7 cellular contexts compared by ENCODE assay signal in genomic region chr20:6321235-6321634, GRCh38.
DNase-seq lines count a peak whose midpoint lies in the region; TF ChIP-seq lines count a peak whose summit lies in the region.
"Not testable (repeated sequence)": the region's sequence is repeated elsewhere in the genome, so short reads cannot be mapped to it uniquely, and the experiment has no call there.

No MANE protein-coding gene starts in this region.

- H3K27ac ChIP-seq in H9 (ENCODE audit: insufficient read length, low read depth, low read length), result not testable (repeated sequence)

- not testable (repeated sequence) for H3K4me1 Mint-ChIP-seq in H9; chondrocyte (ENCODE audit: low read depth); mesothelial cell of epicardium; progenitor cell of endocrine pancreas (ENCODE audit: low read depth)

- not testable (repeated sequence) for H3K56ac ChIP-seq in H9 (ENCODE audit: insufficient read length, low read depth, low read length)

- not testable (repeated sequence) for H3K4me1 ChIP-seq in H9 (ENCODE audit: insufficient read depth, low read length)

- H3K9me3 ChIP-seq in H9 (ENCODE audit: control insufficient read depth, low read depth, low read length), result not testable (repeated sequence)

- not testable (repeated sequence) for H3K27me3 Mint-ChIP-seq in H9 (ENCODE audit: low read depth); chondrocyte (ENCODE audit: low read depth); mesothelial cell of epicardium (ENCODE audit: low read depth); progenitor cell of endocrine pancreas

- H2BK120ac ChIP-seq in H9 (ENCODE audit: low read depth, low read length, poor library complexity, severe bottlenecking), result not testable (repeated sequence)

- H3K27ac Mint-ChIP-seq in H9; chondrocyte (ENCODE audit: unreplicated experiment); mesothelial cell of epicardium; progenitor cell of endocrine pancreas: not testable (repeated sequence)

- not testable (repeated sequence) for H2AK5ac ChIP-seq in H9 (ENCODE audit: insufficient read length, low read length)

- not testable (repeated sequence) for H2BK5ac ChIP-seq in H9 (ENCODE audit: insufficient read length, low read length)

- not testable (repeated sequence) for H2BK15ac ChIP-seq in H9 (ENCODE audit: low read depth, low read length)

- H3K27me3 ChIP-seq in H9 (ENCODE audit: insufficient read depth, low read length), result not testable (repeated sequence)

- peaks cover 0 to 11% (median 9%) of the 10 kb centered on the region in 3 experiments; a peak in 5 of 7 replicates for H3K36me3 Mint-ChIP-seq in H9 (ENCODE audit: insufficient read depth in 1 of 3, low read depth in 3 of 3)
- H3K36me3 Mint-ChIP-seq in chondrocyte (ENCODE audit: low read depth); mesothelial cell of epicardium; progenitor cell of endocrine pancreas (ENCODE audit: insufficient read depth): not testable (repeated sequence)

- not testable (repeated sequence) for H3K79me1 ChIP-seq in H9 (ENCODE audit: insufficient read depth, low read depth, low read length, poor library complexity, severe bottlenecking)

- H4K5ac ChIP-seq in H9 (ENCODE audit: insufficient read length, low read depth, low read length), result not testable (repeated sequence)

- not testable (repeated sequence) for H3K14ac ChIP-seq in H9 (ENCODE audit: insufficient read depth, low read length)

- not testable (repeated sequence) for H4K20me1 ChIP-seq in H9 (ENCODE audit: control insufficient read depth, insufficient read depth, insufficient read length)

- not testable (repeated sequence) for H3K79me2 ChIP-seq in H9 (ENCODE audit: insufficient read depth, low read length)

- H3K9me3 Mint-ChIP-seq in H9 (peaks cover 10 to 15% of the 10 kb centered on the region in 2 experiments), chondrocyte (ENCODE audit: low read depth) (peaks cover 12% of the 10 kb centered on the region), mesothelial cell of epicardium (peaks cover 19% of the 10 kb centered on the region), progenitor cell of endocrine pancreas (ENCODE audit: low read depth) (peaks cover 20% of the 10 kb centered on the region)

- WGBS in H9 (ENCODE audit: extremely low coverage, insufficient read length, low lambda C conversion rate), result no CpG with 5 or more reads among the region's 20 CpGs

- not testable (repeated sequence) for H3K23me2 ChIP-seq in H9 (ENCODE audit: insufficient read length, low read depth, low read length, poor library complexity, severe bottlenecking)

- H3K4ac ChIP-seq in H9 (ENCODE audit: low read depth, low read length), result not testable (repeated sequence)

- not testable (repeated sequence) for H2BK12ac ChIP-seq in H9 (ENCODE audit: insufficient read length, low read depth, low read length)

- not testable (repeated sequence) for H2BK20ac ChIP-seq in H9 (ENCODE audit: low read depth, low read length, poor library complexity, severe bottlenecking)

- peak; percentile 74 for DNase-seq in ELF-1 (ENCODE audit: low read depth, low spot score)
- DNase-seq in H9; chondrocyte (ENCODE audit: low spot score); mesothelial cell of epicardium (ENCODE audit: low spot score in 2 of 2, unreplicated experiment in 2 of 2); progenitor cell of endocrine pancreas (ENCODE audit: low spot score, unreplicated experiment): not testable (repeated sequence)
- peak; percentile 29 for DNase-seq in NCI-H2227 (lab: John Stamatoyannopoulos, UW; ENCODE audit: unreplicated experiment)
- DNase-seq in SHP77 treated with DMSO at 0.1 percent for 48 hours (lab: John Stamatoyannopoulos, UW), result peak; percentile 25

- not testable (repeated sequence) for H2AFZ ChIP-seq in H9 (ENCODE audit: low read length)

- H3K4me3 Mint-ChIP-seq in H9, result peak overlapping the region in 1 of 2 experiments; percentile 58; a peak in 2 of 5 replicates
- H3K4me3 Mint-ChIP-seq in chondrocyte (ENCODE audit: unreplicated experiment), result peak overlapping the region; percentile 68
- peak overlapping the region; percentile 30 for H3K4me3 Mint-ChIP-seq in mesothelial cell of epicardium
- peak overlapping the region; percentile 69 for H3K4me3 Mint-ChIP-seq in progenitor cell of endocrine pancreas (ENCODE audit: low read depth)

- H3K18ac ChIP-seq in H9 (ENCODE audit: insufficient read length, low read depth, low read length), result not testable (repeated sequence)

- not testable (repeated sequence) for TF ChIP-seq CTCF in H9 (conservative IDR thresholded peaks at IDR 0.05); chondrocyte (IDR thresholded peaks at IDR 0.05); mesothelial cell of epicardium (IDR thresholded peaks at IDR 0.05; ENCODE audit: unreplicated experiment); progenitor cell of endocrine pancreas (IDR thresholded peaks at IDR 0.05; ENCODE audit: unreplicated experiment)

- not testable (repeated sequence) for H3K4me2 ChIP-seq in H9 (ENCODE audit: insufficient read depth, insufficient read length, low read length)

- H3K9ac ChIP-seq in H9 (ENCODE audit: extremely low read depth, insufficient read length, low read length), result peak overlapping the region; percentile 44

- not testable (repeated sequence) for H4K91ac ChIP-seq in H9 (ENCODE audit: insufficient read length, low read depth, low read length)

- H3K23ac ChIP-seq in H9 (ENCODE audit: insufficient read length, low read depth, low read length), result not testable (repeated sequence)

- not testable (repeated sequence) for H3T11ph ChIP-seq in H9 (ENCODE audit: low read length)

- H4K8ac ChIP-seq in H9 (replicated peaks; ENCODE audit: insufficient read length, low read depth, low read length), result not testable (repeated sequence)
